Comparison of ENCODE assay signal across 18 cellular contexts in the genomic region with DNA sequence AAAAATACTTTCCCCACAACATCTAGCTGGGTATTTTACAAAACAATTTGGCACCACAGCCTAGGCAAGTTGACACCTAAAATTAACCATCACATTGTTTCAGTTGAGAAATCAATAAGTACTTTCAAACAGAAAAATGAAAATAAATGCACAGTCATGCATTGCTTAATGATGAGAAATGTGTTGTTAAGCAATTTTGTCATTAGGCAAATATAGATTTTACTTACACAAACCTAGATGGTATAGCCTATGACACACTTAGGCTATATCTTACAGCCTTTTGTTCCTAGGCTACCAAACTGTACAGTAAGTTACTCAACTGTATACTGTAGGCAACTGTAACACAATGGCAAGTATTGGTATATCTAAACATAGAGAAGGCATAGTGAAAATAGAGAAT.
"Had no signal": no experiment of that assay in that cellular context is flagged by ENCODE, and none has a peak within 500 bp of the region (broad histone marks: within the 10 kb centered on the region; RNA-seq: fewer than 3 reads in every experiment).

No MANE protein-coding gene starts in this region.

- H3K4me3 Mint-ChIP-seq: activated naive CD4-positive, alpha-beta T cell treated with anti-CD3 and anti-CD28 coated beads for 36 hours; natural killer cell treated with Interleukin-12 subunit alpha and Interleukin-12 subunit beta and Interleukin-15 and Interleukin-18, amount 100 ng/mL, for 72 hours; stimulated activated naive CD8-positive, alpha-beta T cell treated with anti-CD3 and anti-CD28 coated beads, Interleukin-15, Interleukin-2, amounts not matched to agents 100 ng/mL and 50 ng/mL, for 24 hours had no signal

- H3K27me3 Mint-ChIP-seq: natural killer cell treated with Interleukin-12 subunit alpha and Interleukin-12 subunit beta and Interleukin-15 and Interleukin-18, amount 100 ng/mL, for 72 hours; progenitor cell of endocrine pancreas; stimulated activated naive CD8-positive, alpha-beta T cell treated with anti-CD3 and anti-CD28 coated beads, Interleukin-15, Interleukin-2, amounts not matched to agents 100 ng/mL and 50 ng/mL, for 24 hours had no signal

- H3K27ac Mint-ChIP-seq: activated naive CD4-positive, alpha-beta T cell treated with anti-CD3 and anti-CD28 coated beads for 36 hours; activated T-helper 2 cell treated with anti-CD3 and anti-CD28 coated beads, Interferon-gamma antibody, Interleukin-2, Interleukin-4, amounts not matched to agents 10 μg/mL and 5 μg/mL and 100 μg/mL, durations not matched to agents 14 hours and 24 hours and 36 hours; natural killer cell treated with Interleukin-12 subunit alpha and Interleukin-12 subunit beta and Interleukin-15 and Interleukin-18, amount 100 ng/mL, for 72 hours; progenitor cell of endocrine pancreas; stimulated activated naive CD8-positive, alpha-beta T cell treated with anti-CD3 and anti-CD28 coated beads, Interleukin-15, Interleukin-2, amounts not matched to agents 100 ng/mL and 50 ng/mL, for 24 hours had no signal

- H3K4me3 ChIP-seq: ascending aorta, esophagus muscularis mucosa, right atrium auricular region, suprapubic skin, upper lobe of left lung had no signal

- DNase-seq: activated CD4-positive, alpha-beta T cell treated with anti-CD3 and anti-CD28 coated beads, Interleukin-2, amount 50 U/mL, for 48 hours; activated naive CD4-positive, alpha-beta T cell treated with anti-CD3 and anti-CD28 coated beads for 36 hours; glutamatergic neuron; hypothalamus; mesendoderm; occipital lobe; small intestine; T1000; upper lobe of left lung had no signal

- H3K36me3 ChIP-seq: ascending aorta, esophagus muscularis mucosa, right atrium auricular region, suprapubic skin, upper lobe of left lung had no signal

- ATAC-seq: natural killer cell treated with Interleukin-12 subunit alpha and Interleukin-12 subunit beta and Interleukin-15 and Interleukin-18, amount 100 ng/mL, for 72 hours had no signal

- H3K27ac ChIP-seq: ascending aorta, esophagus muscularis mucosa, right atrium auricular region, suprapubic skin, upper lobe of left lung, VCaP had no signal

- H3K27me3 ChIP-seq: ascending aorta, esophagus muscularis mucosa, right atrium auricular region, suprapubic skin, upper lobe of left lung had no signal

- H3K4me1 ChIP-seq: ascending aorta, right atrium auricular region, upper lobe of left lung had no signal
